ENCODE assay signal across 21 cellular contexts in the genomic region with DNA sequence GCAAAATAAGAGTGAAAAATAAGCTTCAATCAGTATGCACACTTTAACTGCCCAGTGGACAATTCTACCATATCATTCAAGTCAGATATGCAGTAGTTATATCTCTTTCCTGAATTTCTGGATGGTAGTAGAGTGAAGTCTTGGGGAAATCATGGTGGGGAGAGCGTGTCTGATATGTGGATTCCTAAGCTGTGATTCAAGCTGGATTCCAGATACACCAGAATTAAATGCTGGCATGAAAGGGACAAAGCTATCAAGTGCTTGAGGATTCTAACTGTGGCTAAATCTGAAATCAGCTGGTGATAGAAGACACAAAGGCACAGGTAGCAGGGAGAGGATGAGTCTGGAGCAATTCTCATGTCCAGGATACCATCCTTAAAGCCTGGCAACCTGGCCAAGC.
DNase-seq lines count a peak whose midpoint lies in the region; ATAC-seq and TF ChIP-seq lines count a peak whose summit lies in the region.
"Had no signal": no experiment of that assay in that cellular context is flagged by ENCODE, and none has a peak within 500 bp of the region (broad histone marks: within the 10 kb centered on the region; RNA-seq: fewer than 3 reads in every experiment).

No MANE protein-coding gene starts in this region.

- ATAC-seq in SK-N-SH treated with all-trans-retinoic acid at 6 μM for 48 hours (peak; percentile 71), HG02852 (IDR thresholded peaks at IDR 0.05; ENCODE audit: unreplicated experiment) (no peak)
- ATAC-seq: activated naive CD8-positive, alpha-beta T cell treated with anti-CD3 and anti-CD28 coated beads, Interleukin-2, amount 50 U/mL, for 24 hours; left colon had no signal

- no peaks in the 10 kb centered on the region for H3K9me3 ChIP-seq in osteoblast (ENCODE audit: low read depth, low read length)
- no peaks in the 10 kb centered on the region for H3K9me3 ChIP-seq in hepatocyte (ENCODE audit: low read depth)
- H3K9me3 ChIP-seq: uterus had no signal

- H4K20me1 ChIP-seq in osteoblast (ENCODE audit: insufficient read depth, low read length) (no peaks in the 10 kb centered on the region), hepatocyte (ENCODE audit: insufficient read depth, poor library complexity, severe bottlenecking) (no peaks in the 10 kb centered on the region)

- H3K27ac ChIP-seq in osteoblast (ENCODE audit: low read depth, low read length), result no peak overlapping the region
- H3K27ac ChIP-seq in hepatocyte, result no peak overlapping the region
- H3K27ac ChIP-seq: cardiac muscle cell, KMS-11, uterus had no signal

- peak overlapping the region; percentile 16 for H3K4me2 ChIP-seq in osteoblast (ENCODE audit: insufficient read depth, low read length)
- H3K4me2 ChIP-seq in hepatocyte, result no peak overlapping the region
- H3K4me2 ChIP-seq: KMS-11 had no signal

- H3K4me3 ChIP-seq in osteoblast (ENCODE audit: insufficient read depth, low read length) (no peak overlapping the region), hepatocyte (no peak overlapping the region)
- H3K4me3 ChIP-seq: cardiac muscle cell, uterus had no signal

- 95% methylated on average over 1 of the region's 1 CpG for WGBS in hepatocyte (ENCODE audit: low lambda C conversion rate, missing lambda C conversion rate)

- H2AFZ ChIP-seq in osteoblast (ENCODE audit: low read length) (no peak overlapping the region), hepatocyte (no peak overlapping the region)

- peak; percentile 52 for DNase-seq in ELR (ENCODE audit: low read depth)
- peak; percentile 14 for DNase-seq in fibroblast of gingiva (ENCODE audit: low read depth)
- peak; percentile 26 for DNase-seq in osteoblast (ENCODE audit: insufficient read length, low spot score, missing footprints)
- DNase-seq in hepatocyte (ENCODE audit: low spot score), result no peak
- DNase-seq in amygdala (lab: John Stamatoyannopoulos, UW), result no peak
- no peak for DNase-seq in kidney glomerular epithelial cell (lab: John Stamatoyannopoulos, UW)
- DNase-seq: activated CD4-positive, alpha-beta memory T cell treated with anti-CD3 and anti-CD28 coated beads, Interleukin-2, amount 10 ng/mL, durations not matched to agents 7 days and 5 days; activated effector memory CD4-positive, alpha-beta T cell treated with anti-CD3 and anti-CD28 coated beads, Interleukin-2, amount 50 U/mL, for 16 hours; activated naive CD8-positive, alpha-beta T cell treated with anti-CD3 and anti-CD28 coated beads, Interleukin-2, amount 50 U/mL, for 24 hours; CD4-positive, CD25-positive, alpha-beta regulatory T cell; left colon; midbrain; NCI-H1092; NCI-H187 treated with DMSO at 0.1 percent for 48 hours; NCI-H2227 treated with DMSO at 0.1 percent for 48 hours; NCI-H774; uterus had no signal

- no peaks in the 10 kb centered on the region for H3K79me2 ChIP-seq in osteoblast (ENCODE audit: insufficient read depth, low read length)
- no peaks in the 10 kb centered on the region for H3K79me2 ChIP-seq in hepatocyte

- H3K4me1 ChIP-seq in osteoblast (ENCODE audit: insufficient read depth, low read length) (peaks cover 14% of the 10 kb centered on the region), hepatocyte (ENCODE audit: insufficient read depth) (no peaks in the 10 kb centered on the region)
- H3K4me1 ChIP-seq: uterus had no signal

- no peaks in the 10 kb centered on the region for H3K9me2 ChIP-seq in hepatocyte (replicated peaks; ENCODE audit: insufficient read depth)

- H3K36me3 ChIP-seq in osteoblast (ENCODE audit: insufficient read depth, low read length) (no peaks in the 10 kb centered on the region), hepatocyte (replicated peaks; ENCODE audit: insufficient read depth, low read depth) (no peaks in the 10 kb centered on the region)
- H3K36me3 ChIP-seq: cardiac muscle cell, uterus had no signal

- TF ChIP-seq CTCF in osteoblast (IDR thresholded peaks at IDR 0.05; ENCODE audit: extremely low read depth, low read depth, low read length), result no peak
- TF ChIP-seq CTCF in hepatocyte (IDR thresholded peaks at IDR 0.05; ENCODE audit: poor library complexity), result no peak

- H3K27me3 ChIP-seq in osteoblast (ENCODE audit: insufficient read depth, low read length) (no peaks in the 10 kb centered on the region), hepatocyte (no peaks in the 10 kb centered on the region)
- H3K27me3 ChIP-seq: cardiac muscle cell, uterus had no signal

TF ChIP-seq in SK-N-SH treated with all-trans-retinoic acid at 6 μM for 48 hours, 23 proteins besides CTCF, POLR2A, EP300 and RAD21:
- no peak for TF ChIP-seq ZFP3 (CRISPR knock-in tag; IDR thresholded peaks at IDR 0.05)
- TF ChIP-seq CSRNP3 (CRISPR knock-in tag; IDR thresholded peaks at IDR 0.05), result no peak

Comparison
In these comparisons a context has a peak if more than half of its experiments do, and no peak if none do; other contexts are left out.
1. DNase-seq: peak in ELR (single experiment), fibroblast of gingiva (single experiment) and osteoblast (single experiment); none in hepatocyte (single experiment), amygdala (0 of 56) and kidney glomerular epithelial cell (single experiment).